8 cellular contexts compared by ENCODE assay signal in the genomic region with DNA sequence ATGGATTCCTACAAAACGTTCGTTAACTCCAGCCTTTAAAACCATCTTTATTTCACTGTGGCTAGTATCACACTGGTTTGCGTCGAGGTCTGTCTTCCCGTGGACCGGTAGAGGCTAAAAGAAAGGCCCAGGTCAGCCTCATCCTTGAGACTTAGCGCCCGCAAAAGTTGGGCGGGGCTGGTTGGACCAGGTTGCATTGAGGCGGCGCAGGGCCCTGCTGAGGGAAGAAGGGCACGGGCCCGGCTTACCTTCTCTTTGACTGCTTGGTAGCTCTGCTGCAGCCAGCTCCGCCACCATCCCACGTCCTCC. TPM values are rescaled to one million over a fixed set of nuclear protein-coding genes. Genes with fewer than 3 reads are reported as not detected.
DNase-seq lines count a peak whose midpoint lies in the region; ATAC-seq and TF ChIP-seq lines count a peak whose summit lies in the region.

No MANE protein-coding gene starts in this region.

- CTCF ChIA-PET in AG04449 (lab: Yijun Ruan, JAX), result interaction anchor here (0.7 to 1.8 kb wide), 6 partner anchors 20 to 479 kb away, joined by 3 to 6 read pairs (median 3); no protein-coding TSS in a partner anchor

- H3K4me3 ChIP-seq in AG04449 (ENCODE audit: low read depth, low read length), result peak overlapping the region; percentile 95

- intact Hi-C loops in Right ventricle myocardium superior (cut with DNase I), result loop anchor here (5.0 kb wide), 1 partner anchor 41 kb away; no protein-coding TSS in a partner anchor

- ATAC-seq in GM19035 (IDR thresholded peaks at IDR 0.05; ENCODE audit: unreplicated experiment) (peak; percentile 17), Right ventricle myocardium superior (ENCODE audit: poor library complexity) (peak; percentile 27)

- DNase-seq in AG04449 (ENCODE audit: low read depth, low spot score) (no peak), HuH-7 (ENCODE audit: low spot score) (peak; percentile 28), Right ventricle myocardium superior (no peak), putamen (ENCODE audit: low spot score) (peak; percentile 11), NCI-H1436 treated with DMSO at 0.1 percent for 48 hours (lab: John Stamatoyannopoulos, UW) (no peak), cortex of kidney (lab: John Stamatoyannopoulos, UW) (no peak)
- DNase-seq in activated T-helper 9 cell treated with anti-CD3 and anti-CD28 coated beads, Interleukin-2, amount 50 U/mL, for 16 hours (ENCODE audit: low read depth), result peak; percentile 17

- POLR2A ChIA-PET in AG04449 (lab: Yijun Ruan, JAX), result interaction anchor here (0.8 to 1.4 kb wide), 4 partner anchors 17 to 320 kb away, joined by 3 to 15 read pairs (median 4); partner anchors contain the start of genes MARCKSL1, RBBP4 and ZBTB8OS

- no peak for TF ChIP-seq CTCF in AG04449 (IDR thresholded peaks at IDR 0.05; ENCODE audit: insufficient read depth, low read length, missing control alignments)

RNA-seq across cellular contexts. Expression of gene BSDC1, which starts 0.5 kb away (rescaled TPM):
- total RNA-seq in Right ventricle myocardium superior, result 43.7 TPM

RNA-seq across cellular contexts. Expression of gene TSSK3, which starts 31.4 kb away (rescaled TPM):
- total RNA-seq in Right ventricle myocardium superior, result 1.0 TPM

RNA-seq across cellular contexts. Expression of gene FAM229A, which starts 31.5 kb away (rescaled TPM):
- total RNA-seq in Right ventricle myocardium superior, result 1.7 TPM

RNA-seq across cellular contexts. Expression of gene MARCKSL1, which starts 57.8 kb away (rescaled TPM):
- 16.1 TPM for total RNA-seq in Right ventricle myocardium superior

Comparison
In these comparisons a context has a peak if more than half of its experiments do, and no peak if none do; other contexts are left out.
1. DNase-seq: peak in HuH-7 (single experiment), activated T-helper 9 cell treated with anti-CD3 and anti-CD28 coated beads, Interleukin-2, amount 50 U/mL, for 16 hours (single experiment) and putamen (single experiment); none in AG04449 (single experiment), Right ventricle myocardium superior (single experiment), NCI-H1436 treated with DMSO at 0.1 percent for 48 hours (single experiment) and cortex of kidney (single experiment).